In genomic region chr2:145572238-145572637, GRCh38 we compare ENCODE assay signal across 1 cellular context.
TF ChIP-seq lines count a peak whose summit lies in the region.

No MANE protein-coding gene starts in this region.

TF ChIP-seq in GM23338, 12 proteins besides CTCF, POLR2A, EP300 and RAD21:
- TF ChIP-seq ZNF462 (CRISPR knock-in tag; IDR thresholded peaks at IDR 0.05) (no peak), ZNF114 (CRISPR knock-in tag; IDR thresholded peaks at IDR 0.05) (no peak), EZH2 (IDR thresholded peaks at IDR 0.05; ENCODE audit: low read depth, unreplicated experiment) (no peak), STAT1 (IDR thresholded peaks at IDR 0.05; ENCODE audit: unreplicated experiment) (no peak), EZH2phosphoT487 (IDR thresholded peaks at IDR 0.05; ENCODE audit: unreplicated experiment) (no peak), ZNF331 (CRISPR knock-in tag; IDR thresholded peaks at IDR 0.05; ENCODE audit: low read depth) (no peak)
- TF ChIP-seq, protein P1, sequence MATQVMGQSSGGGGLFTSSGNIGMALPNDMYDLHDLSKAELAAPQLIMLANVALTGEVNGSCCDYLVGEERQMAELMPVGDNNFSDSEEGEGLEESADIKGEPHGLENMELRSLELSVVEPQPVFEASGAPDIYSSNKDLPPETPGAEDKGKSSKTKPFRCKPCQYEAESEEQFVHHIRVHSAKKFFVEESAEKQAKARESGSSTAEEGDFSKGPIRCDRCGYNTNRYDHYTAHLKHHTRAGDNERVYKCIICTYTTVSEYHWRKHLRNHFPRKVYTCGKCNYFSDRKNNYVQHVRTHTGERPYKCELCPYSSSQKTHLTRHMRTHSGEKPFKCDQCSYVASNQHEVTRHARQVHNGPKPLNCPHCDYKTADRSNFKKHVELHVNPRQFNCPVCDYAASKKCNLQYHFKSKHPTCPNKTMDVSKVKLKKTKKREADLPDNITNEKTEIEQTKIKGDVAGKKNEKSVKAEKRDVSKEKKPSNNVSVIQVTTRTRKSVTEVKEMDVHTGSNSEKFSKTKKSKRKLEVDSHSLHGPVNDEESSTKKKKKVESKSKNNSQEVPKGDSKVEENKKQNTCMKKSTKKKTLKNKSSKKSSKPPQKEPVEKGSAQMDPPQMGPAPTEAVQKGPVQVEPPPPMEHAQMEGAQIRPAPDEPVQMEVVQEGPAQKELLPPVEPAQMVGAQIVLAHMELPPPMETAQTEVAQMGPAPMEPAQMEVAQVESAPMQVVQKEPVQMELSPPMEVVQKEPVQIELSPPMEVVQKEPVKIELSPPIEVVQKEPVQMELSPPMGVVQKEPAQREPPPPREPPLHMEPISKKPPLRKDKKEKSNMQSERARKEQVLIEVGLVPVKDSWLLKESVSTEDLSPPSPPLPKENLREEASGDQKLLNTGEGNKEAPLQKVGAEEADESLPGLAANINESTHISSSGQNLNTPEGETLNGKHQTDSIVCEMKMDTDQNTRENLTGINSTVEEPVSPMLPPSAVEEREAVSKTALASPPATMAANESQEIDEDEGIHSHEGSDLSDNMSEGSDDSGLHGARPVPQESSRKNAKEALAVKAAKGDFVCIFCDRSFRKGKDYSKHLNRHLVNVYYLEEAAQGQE (IDR thresholded peaks at IDR 0.05; ENCODE audit: unreplicated experiment) = no peak
